Comparison of ENCODE assay signal across 18 cellular contexts in genomic region chr9:127812936-127813675, GRCh38.
"Had no signal": no experiment of that assay in that cellular context is flagged by ENCODE, and none has a peak within 500 bp of the region (broad histone marks: within the 10 kb centered on the region; RNA-seq: fewer than 3 reads in every experiment).

No MANE protein-coding gene starts in this region.

- H3K4me1 ChIP-seq: colonic mucosa had no signal

- H3K9ac ChIP-seq: neural progenitor cell had no signal

- H3K36me3 ChIP-seq: colonic mucosa, neural progenitor cell had no signal

- ATAC-seq: stimulated activated naive B cell treated with anti-CD40 and anti-IgM and Interleukin-4, amounts not matched to agents 10 μg/mL and 1 μg/mL and 100 μg/mL, for 72 hours had no signal

- DNase-seq: activated CD4-positive, alpha-beta T cell treated with anti-CD3 and anti-CD28 coated beads, Interleukin-2, amount 50 U/mL, for 4 hours; activated CD4-positive, CD25-positive, alpha-beta regulatory T cell treated with anti-CD3 and anti-CD28 coated beads, Interleukin-2, amount 50 U/mL, for 72 hours; activated naive CD4-positive, alpha-beta T cell treated with anti-CD3 and anti-CD28 coated beads, Interleukin-2, amount 10 ng/mL, durations not matched to agents 7 days and 5 days; amniotic stem cell; caudate nucleus; colonic mucosa; effector CD4-positive, alpha-beta T cell; foreskin fibroblast; glutamatergic neuron; kidney glomerular epithelial cell; midbrain; stimulated activated CD4-positive, alpha-beta T cell treated with anti-CD3 and anti-CD28 coated beads, Interleukin-2, amount 100 ng/mL, for 48 hours; stimulated activated naive B cell treated with anti-CD40 and anti-IgM and Interleukin-4, amounts not matched to agents 10 μg/mL and 1 μg/mL and 100 μg/mL, for 72 hours; T1000; tibial artery had no signal

- H3K27ac ChIP-seq: colonic mucosa, neural progenitor cell, tibial artery, vagina had no signal

- H3K9me3 ChIP-seq: colonic mucosa, tibial artery, vagina had no signal

- H2AFZ ChIP-seq: neural progenitor cell had no signal

- H3K27me3 ChIP-seq: colonic mucosa, neural progenitor cell, tibial artery, vagina had no signal

- H3K4me3 ChIP-seq: colonic mucosa, lung, neural progenitor cell, tibial artery, vagina had no signal

- H3K4me2 ChIP-seq: neural progenitor cell had no signal
